25 cellular contexts compared by ENCODE assay signal in the genomic region with DNA sequence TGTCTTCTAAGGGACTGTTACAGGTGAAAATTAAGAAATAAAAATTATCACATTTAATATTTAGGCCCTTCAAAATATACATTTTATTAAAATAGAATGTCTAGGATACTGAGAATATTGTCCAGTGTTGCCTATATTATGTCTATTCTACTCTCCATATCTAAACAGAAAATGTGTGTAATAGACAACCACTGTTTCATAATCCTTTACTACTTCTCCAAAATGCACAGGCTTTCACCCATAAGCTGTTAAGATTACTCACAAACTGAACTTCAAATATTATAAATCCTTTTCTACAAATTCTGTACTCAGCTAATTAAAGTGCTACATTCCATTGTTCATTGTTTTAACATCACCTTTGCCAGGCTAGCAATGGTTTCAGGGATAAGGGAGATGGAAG. TPM values are rescaled to one million over a fixed set of nuclear protein-coding genes. Genes with fewer than 3 reads are reported as not detected.
"Had no signal": no experiment of that assay in that cellular context is flagged by ENCODE, and none has a peak within 500 bp of the region (broad histone marks: within the 10 kb centered on the region; RNA-seq: fewer than 3 reads in every experiment).

No MANE protein-coding gene starts in this region.

- ATAC-seq: activated CD8-positive, alpha-beta T cell treated with anti-CD3 and anti-CD28 coated beads for 36 hours; activated naive CD4-positive, alpha-beta T cell treated with anti-CD3 and anti-CD28 coated beads, Interleukin-2, amount 50 U/mL, for 72 hours; activated T-cell treated with anti-CD3 and anti-CD28 coated beads, Interleukin-2, amount 50 U/mL, for 4 hours; activated T-helper 17 cell treated with anti-CD3 and anti-CD28 coated beads, Interleukin-2, amount 50 U/mL, for 72 hours; esophagus mucosa; foreskin keratinocyte; left lung; lower lobe of right lung; naive thymus-derived CD8-positive, alpha-beta T cell; psoas muscle; stimulated activated effector memory CD8-positive, alpha-beta T cell treated with anti-CD3 and anti-CD28 coated beads, Interleukin-12 subunit alpha, Interleukin-12 subunit beta, amount 100 ng/mL, for 72 hours; stimulated activated naive CD8-positive, alpha-beta T cell treated with anti-CD3 and anti-CD28 coated beads, Interleukin-15, amount 100 ng/mL, for 72 hours had no signal

- H3K4me1 ChIP-seq: foreskin keratinocyte, left lung, lower lobe of right lung, parathyroid adenoma, psoas muscle, sigmoid colon, vagina had no signal

- H3K4me3 ChIP-seq: left lung, lower lobe of right lung, psoas muscle, sigmoid colon, vagina had no signal

- DNase-seq: activated B cell treated with CpG ODN at 0.5 μM for 24 hours; activated CD4-positive, alpha-beta T cell treated with anti-CD3 and anti-CD28 coated beads, Interleukin-2, amount 50 U/mL, for 1 hour; activated CD8-positive, alpha-beta T cell treated with anti-CD3 and anti-CD28 coated beads for 36 hours; activated T-cell treated with anti-CD3 and anti-CD28 coated beads, Interleukin-2, amount 50 U/mL, for 4 hours; endodermal cell; foreskin keratinocyte; left lung; lower lobe of right lung; mesenchymal stem cell; naive thymus-derived CD8-positive, alpha-beta T cell; nucleus accumbens; psoas muscle; sigmoid colon; small intestine; stimulated activated CD4-positive, alpha-beta T cell treated with anti-CD3 and anti-CD28 coated beads, Interleukin-4, amount 100 ng/mL, for 24 hours; stimulated activated naive CD8-positive, alpha-beta T cell treated with anti-CD3 and anti-CD28 coated beads, Interleukin-15, amount 100 ng/mL, for 72 hours; substantia nigra had no signal

- H3K27ac ChIP-seq: foreskin keratinocyte, left lung, lower lobe of right lung, parathyroid adenoma, psoas muscle, sigmoid colon, vagina had no signal

- H3K27me3 ChIP-seq: left lung, sigmoid colon, vagina had no signal

- H3K9me3 ChIP-seq: left lung, lower lobe of right lung, psoas muscle, sigmoid colon, vagina had no signal

- H3K36me3 ChIP-seq: left lung, lower lobe of right lung, sigmoid colon, vagina had no signal

RNA-seq across cellular contexts. Expression of gene TFEC, which starts 56.7 kb away (rescaled TPM):
- total RNA-seq: activated CD8-positive, alpha-beta T cell treated with anti-CD3 and anti-CD28 coated beads for 36 hours; activated naive CD4-positive, alpha-beta T cell treated with anti-CD3 and anti-CD28 coated beads, Interleukin-2, amount 50 U/mL, for 72 hours; bronchial epithelial cell; endodermal cell; foreskin keratinocyte; neural crest cell had no signal
